16 cellular contexts compared by ENCODE assay signal in genomic region chr1:7510389-7510931, GRCh38.
A peak's percentile ranks its signal among the peaks of the same experiment; 100 is the strongest.
DNase-seq lines count a peak whose midpoint lies in the region; ATAC-seq and TF ChIP-seq lines count a peak whose summit lies in the region.
"Had no signal": no experiment of that assay in that cellular context is flagged by ENCODE, and none has a peak within 500 bp of the region (broad histone marks: within the 10 kb centered on the region; RNA-seq: fewer than 3 reads in every experiment).

No MANE protein-coding gene starts in this region.

- no peak overlapping the region for H3K9ac ChIP-seq in colonic mucosa (ENCODE audit: low read depth in 2 of 2, low read length in 2 of 2)

- ATAC-seq in mucosa of descending colon = peak; percentile 91
- ATAC-seq in heart right ventricle = no peak
- ATAC-seq: GM23338 had no signal

- H3K4me3 ChIP-seq in cardiac muscle cell = no peak overlapping the region
- no peak overlapping the region for H3K4me3 ChIP-seq in colonic mucosa
- no peak overlapping the region for H3K4me3 ChIP-seq in mucosa of descending colon
- H3K4me3 ChIP-seq in heart right ventricle = no peak overlapping the region
- H3K4me3 ChIP-seq: GM23338 had no signal

- 93% methylated on average over 7 of the region's 7 CpGs for WGBS in heart right ventricle, 2 donors

- no peaks in the 10 kb centered on the region for H3K36me3 ChIP-seq in cardiac muscle cell
- no peaks in the 10 kb centered on the region for H3K36me3 ChIP-seq in colonic mucosa
- no peaks in the 10 kb centered on the region for H3K36me3 ChIP-seq in mucosa of descending colon (ENCODE audit: low read depth)
- no peaks in the 10 kb centered on the region for H3K36me3 ChIP-seq in heart right ventricle

- intact Hi-C loops in cardiac septum (cut with DNase I) (no loop called here), colonic mucosa (cut with DNase I) (no loop called here), mucosa of descending colon (cut with DNase I, micrococcal nuclease) (no loop called here), heart right ventricle (cut with DNase I) (no loop called here)

- no peaks in the 10 kb centered on the region for H3K27me3 ChIP-seq in cardiac muscle cell
- H3K27me3 ChIP-seq in colonic mucosa = no peaks in the 10 kb centered on the region
- peaks cover 0 to 4% (median 0%) of the 10 kb centered on the region in 7 donors for H3K27me3 ChIP-seq in heart right ventricle

- H3K4me1 ChIP-seq in cardiac muscle cell (ENCODE audit: low read depth) (peaks cover 35% of the 10 kb centered on the region), colonic mucosa (no peaks in the 10 kb centered on the region), mucosa of descending colon (ENCODE audit: low read depth) (peaks cover 2% of the 10 kb centered on the region), heart right ventricle (peaks cover 0 to 17% (median 5%) of the 10 kb centered on the region in 9 donors)

- H3K9me3 ChIP-seq in cardiac muscle cell (ENCODE audit: low read depth) (no peaks in the 10 kb centered on the region), colonic mucosa (no peaks in the 10 kb centered on the region), mucosa of descending colon (no peaks in the 10 kb centered on the region), heart right ventricle (no peaks in the 10 kb centered on the region)

- DNase-seq in cardiac muscle cell (ENCODE audit: low read depth in 1 of 2, low spot score in 1 of 2) = no peak
- no peak for DNase-seq in cardiac septum (ENCODE audit: low spot score)
- peak; percentile 22 for DNase-seq in colonic mucosa
- peak in 1 of 3 donors; percentile 29 for DNase-seq in mucosa of descending colon
- DNase-seq in NCI-H2107 (lab: John Stamatoyannopoulos, UW) = no peak
- no peak for DNase-seq in UCSD-AML1 (lab: John Stamatoyannopoulos, UW; ENCODE audit: unreplicated experiment)
- no peak for DNase-seq in activated naive CD4-positive, alpha-beta T cell (lab: John Stamatoyannopoulos, UW)
- DNase-seq in heart right ventricle = no peak
- DNase-seq: C1 segment of cervical spinal cord; CD4-positive, alpha-beta memory T cell; DMS153; DMS79 treated with DMSO at 0.1 percent for 48 hours; EL; H7 had no signal

- H3K27ac ChIP-seq in cardiac muscle cell = peak overlapping the region; percentile 78
- no peak overlapping the region for H3K27ac ChIP-seq in colonic mucosa
- H3K27ac ChIP-seq in heart right ventricle = no peak overlapping the region
- H3K27ac ChIP-seq: 22Rv1 had no signal

- TF ChIP-seq CTCF in cardiac muscle cell (IDR thresholded peaks at IDR 0.05; ENCODE audit: low read depth, low read length) (no peak), colonic mucosa (IDR thresholded peaks at IDR 0.05) (no peak), mucosa of descending colon (IDR thresholded peaks at IDR 0.05) (no peak), heart right ventricle (IDR thresholded peaks at IDR 0.05) (no peak)
